14 cellular contexts compared by ENCODE assay signal in the genomic region with DNA sequence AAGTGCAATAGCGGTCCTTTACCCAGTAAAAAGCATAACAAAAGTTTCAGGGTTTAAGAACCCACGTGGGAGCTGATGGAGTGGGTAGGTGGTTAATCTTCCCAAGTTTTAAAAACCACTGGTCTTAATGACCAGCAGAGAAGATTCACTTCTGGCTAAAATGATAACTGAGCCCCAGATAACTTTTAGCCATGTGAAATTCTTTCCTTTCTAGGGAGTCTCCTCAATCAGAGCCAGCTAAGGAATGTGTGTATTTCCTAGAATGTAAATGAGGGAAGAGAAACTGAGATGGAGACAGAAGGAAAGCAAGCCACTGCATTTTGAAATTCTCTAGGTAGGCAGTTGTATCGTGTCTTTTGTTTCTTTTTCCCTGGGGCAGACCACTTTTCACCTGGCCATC. TPM values are rescaled to one million over a fixed set of nuclear protein-coding genes. Genes with fewer than 3 reads are reported as not detected.
A peak's percentile ranks its signal among the peaks of the same experiment; 100 is the strongest.
DNase-seq lines count a peak whose midpoint lies in the region; ATAC-seq and TF ChIP-seq lines count a peak whose summit lies in the region.
"Had no signal": no experiment of that assay in that cellular context is flagged by ENCODE, and none has a peak within 500 bp of the region (broad histone marks: within the 10 kb centered on the region; RNA-seq: fewer than 3 reads in every experiment).

No MANE protein-coding gene starts in this region.

- no peaks in the 10 kb centered on the region for H3K79me2 ChIP-seq in SK-N-SH (ENCODE audit: insufficient read depth)
- no peaks in the 10 kb centered on the region for H3K79me2 ChIP-seq in PC-9 (ENCODE audit: low read depth)

- POLR2A ChIA-PET in SK-N-SH (lab: Yijun Ruan, JAX) (no interaction called here), PC-9 (lab: Charles Lee; ENCODE audit: unreplicated experiment) (no interaction called here)
- POLR2A ChIA-PET in activated CD4-positive, alpha-beta T cell treated with anti-CD3 and anti-CD28 coated beads for 36 hours (lab: Charles Lee) = no interaction called here

- no TSS peak for BruUV-seq in PC-9 (replicated peaks; lab: Mats Ljungman, UMichigan)

- no peak for TF ChIP-seq CTCF in SK-N-SH (IDR thresholded peaks at IDR 0.05)
- no peak for TF ChIP-seq CTCF in gastroesophageal sphincter (IDR thresholded peaks at IDR 0.05)
- TF ChIP-seq CTCF in retinal pigment epithelial cell (conservative IDR thresholded peaks at IDR 0.05; ENCODE audit: low read depth, low read length) = no peak
- TF ChIP-seq CTCF in PC-9 (conservative IDR thresholded peaks at IDR 0.05) = no peak

- H2AFZ ChIP-seq in SK-N-SH (ENCODE audit: low read depth) = 0 out of 2 replicates have a peak overlapping the region, but pooled peaks have one; percentile 65
- no peak overlapping the region for H2AFZ ChIP-seq in PC-9

- H3K9me3 Mint-ChIP-seq in activated CD4-positive, alpha-beta T cell treated with anti-CD3 and anti-CD28 coated beads for 36 hours (ENCODE audit: low read depth) = no peaks in the 10 kb centered on the region

- H3K27ac ChIP-seq in BLaER1 treated with 17β-estradiol and CSF1 and Interleukin-3, amounts not matched to agents 10 nM and 100 nM = peak overlapping the region in 2 of 11 experiments; percentile 71 to 77; a peak in 3 of 22 replicates
- 0 out of 4 replicates have a peak overlapping the region, but pooled peaks of 1 of the 2 experiments have one; percentile 3 for H3K27ac ChIP-seq in SK-N-SH (ENCODE audit: low read depth in 2 of 2, low read length in 1 of 2)
- H3K27ac ChIP-seq in gastroesophageal sphincter = peak overlapping the region in 3 of 4 donors; percentile 57 to 86 (median 82)
- H3K27ac ChIP-seq in PC-9 = no peak overlapping the region

- H3K9me2 ChIP-seq in SK-N-SH (no peaks in the 10 kb centered on the region), PC-9 (ENCODE audit: insufficient read depth) (no peaks in the 10 kb centered on the region)

- no peak for TF ChIP-seq POLR2A in gastroesophageal sphincter (IDR thresholded peaks at IDR 0.05)

- H3K27me3 ChIP-seq in BLaER1 treated with 17β-estradiol and CSF1 and Interleukin-3, amounts not matched to agents 10 nM and 100 nM = peaks cover 14 to 39% (median 34%) of the 10 kb centered on the region in 11 experiments
- H3K27me3 ChIP-seq in SK-N-SH (ENCODE audit: insufficient read depth) = 0 out of 2 replicates have a peak, but pooled peaks cover 9% of the 10 kb centered on the region
- peaks cover 8% of the 10 kb centered on the region for H3K27me3 ChIP-seq in gastroesophageal sphincter
- H3K27me3 ChIP-seq in PC-9 (ENCODE audit: insufficient read depth, low read depth) = peaks cover 15% of the 10 kb centered on the region

- H4K20me1 ChIP-seq in BLaER1 treated with 17β-estradiol and CSF1 and Interleukin-3, amounts not matched to agents 10 nM and 100 nM = peaks cover 0 to 3% (median 0%) of the 10 kb centered on the region in 11 experiments; a peak in 2 of 22 replicates
- H4K20me1 ChIP-seq in SK-N-SH (ENCODE audit: insufficient read depth) (no peaks in the 10 kb centered on the region), PC-9 (ENCODE audit: insufficient read depth) (no peaks in the 10 kb centered on the region)

- CTCF ChIA-PET in SK-N-SH (lab: Yijun Ruan, JAX) (interaction anchor here (0.9 to 1.4 kb wide), 4 partner anchors 10 to 21 kb away, joined by 3 to 5 read pairs (median 3); no protein-coding TSS in a partner anchor), PC-9 (lab: Charles Lee) (no interaction called here)
- CTCF ChIA-PET in activated CD4-positive, alpha-beta T cell treated with anti-CD3 and anti-CD28 coated beads for 36 hours (lab: Charles Lee) = no interaction called here

- no peaks in the 10 kb centered on the region for H3K36me3 ChIP-seq in BLaER1 treated with 17β-estradiol and CSF1 and Interleukin-3, amounts not matched to agents 10 nM and 100 nM
- no peaks in the 10 kb centered on the region for H3K36me3 ChIP-seq in SK-N-SH (replicated peaks in 1 of 2; ENCODE audit: control insufficient read depth in 1 of 2, insufficient read depth in 2 of 2, low read length in 1 of 2)
- no peaks in the 10 kb centered on the region for H3K36me3 ChIP-seq in gastroesophageal sphincter
- H3K36me3 ChIP-seq in PC-9 (ENCODE audit: low read depth) = no peaks in the 10 kb centered on the region

- no peak for DNase-seq in SK-N-SH
- no peak for DNase-seq in retinal pigment epithelial cell (ENCODE audit: low read depth)
- DNase-seq in HuH-7.5 (ENCODE audit: low spot score) = no peak
- no peak for DNase-seq in stimulated activated CD4-positive, alpha-beta T cell treated with anti-CD3 and anti-CD28 coated beads, Interleukin-2, amount 100 ng/mL, for 24 hours
- DNase-seq in PC-9 = no peak
- DNase-seq in activated CD4-positive, alpha-beta T cell treated with anti-CD3 and anti-CD28 coated beads for 36 hours = no peak
- DNase-seq: activated T-cell treated with anti-CD3 and anti-CD28 coated beads for 4 hours; cortex of kidney; stimulated activated CD4-positive, alpha-beta T cell treated with anti-CD3 and anti-CD28 coated beads, Interleukin-15, amount 100 ng/mL, for 24 hours; stimulated activated naive CD4-positive, alpha-beta T cell treated with Interleukin-2 at 50 U/mL for 16 hours; T-helper 2 cell had no signal

- H3K9ac ChIP-seq in BLaER1 treated with 17β-estradiol and CSF1 and Interleukin-3, amounts not matched to agents 10 nM and 100 nM = peak overlapping the region in 4 of 11 experiments; percentile 82 to 92 (median 86); a peak in 5 of 22 replicates
- peak overlapping the region; percentile 51; the same call in 1 of the 2 replicates for H3K9ac ChIP-seq in SK-N-SH

- no peak for ATAC-seq in gastroesophageal sphincter
- no peak for ATAC-seq in activated CD4-positive, alpha-beta T cell treated with anti-CD3 and anti-CD28 coated beads for 36 hours
- ATAC-seq: left lobe of liver had no signal

- H3K27ac Mint-ChIP-seq in activated CD4-positive, alpha-beta T cell treated with anti-CD3 and anti-CD28 coated beads for 36 hours = no peak overlapping the region

- peaks cover 44% of the 10 kb centered on the region for H3K27me3 Mint-ChIP-seq in activated CD4-positive, alpha-beta T cell treated with anti-CD3 and anti-CD28 coated beads for 36 hours

- no peak for TF ChIP-seq RAD21 in SK-N-SH (IDR thresholded peaks at IDR 0.05; ENCODE audit: low read length)

- H3K36me3 Mint-ChIP-seq in activated CD4-positive, alpha-beta T cell treated with anti-CD3 and anti-CD28 coated beads for 36 hours (ENCODE audit: low read depth) = no peaks in the 10 kb centered on the region

- WGBS in SK-N-SH (ENCODE audit: low lambda C conversion rate) = 10% methylated on average over 3 of the region's 3 CpGs
- 31 to 39% methylated on average over 3 of the region's 3 CpGs for WGBS in gastroesophageal sphincter (ENCODE audit: low coverage in 1 of 2), 2 donors

- H3K4me2 ChIP-seq in BLaER1 treated with 17β-estradiol and CSF1 and Interleukin-3, amounts not matched to agents 10 nM and 100 nM = peak overlapping the region in 7 of 11 experiments; percentile 93 to 96 (median 95); a peak in 13 of 22 replicates
- H3K4me2 ChIP-seq in SK-N-SH (peak overlapping the region; percentile 98), PC-9 (no peak overlapping the region)

- 0 out of 22 replicates have a peak, but pooled peaks cover 0 to 5% (median 0%) of the 10 kb centered on the region in 11 experiments for H3K9me3 ChIP-seq in BLaER1 treated with 17β-estradiol and CSF1 and Interleukin-3, amounts not matched to agents 10 nM and 100 nM (replicated peaks in 1 of 11)
- H3K9me3 ChIP-seq in SK-N-SH (no peaks in the 10 kb centered on the region), gastroesophageal sphincter (no peaks in the 10 kb centered on the region), PC-9 (ENCODE audit: insufficient read depth, low read depth) (no peaks in the 10 kb centered on the region)

- no peak overlapping the region for H3K4me3 Mint-ChIP-seq in activated CD4-positive, alpha-beta T cell treated with anti-CD3 and anti-CD28 coated beads for 36 hours

- H3K4me1 ChIP-seq in BLaER1 treated with 17β-estradiol and CSF1 and Interleukin-3, amounts not matched to agents 10 nM and 100 nM = peaks cover 7 to 65% (median 22%) of the 10 kb centered on the region in 10 experiments
- H3K4me1 ChIP-seq in SK-N-SH (ENCODE audit: control insufficient read depth in 1 of 2, insufficient read depth in 2 of 2, low read depth in 1 of 2, low read length in 1 of 2) (peaks cover 8 to 17% of the 10 kb centered on the region in 2 experiments; a peak in 3 of 4 replicates), gastroesophageal sphincter (peaks cover 0 to 74% (median 9%) of the 10 kb centered on the region in 3 donors), PC-9 (replicated peaks; ENCODE audit: insufficient read depth) (no peaks in the 10 kb centered on the region)

- TF ChIP-seq EP300 in SK-N-SH (IDR thresholded peaks at IDR 0.05; ENCODE audit: borderline replicate concordance in 1 of 2, low read depth in 1 of 2, low read length in 1 of 2) (no peak), gastroesophageal sphincter (IDR thresholded peaks at IDR 0.05) (no peak)

- peaks cover 5% of the 10 kb centered on the region for H3K4me1 Mint-ChIP-seq in activated CD4-positive, alpha-beta T cell treated with anti-CD3 and anti-CD28 coated beads for 36 hours

- peak overlapping the region in 4 of 10 experiments; percentile 72 to 83 (median 80); a peak in 8 of 20 replicates for H3K4me3 ChIP-seq in BLaER1 treated with 17β-estradiol and CSF1 and Interleukin-3, amounts not matched to agents 10 nM and 100 nM
- H3K4me3 ChIP-seq in SK-N-SH (ENCODE audit: low read depth in 2 of 2, low read length in 1 of 2) (peak overlapping the region; percentile 57 to 77), gastroesophageal sphincter (peak overlapping the region; percentile 64 to 79), retinal pigment epithelial cell (ENCODE audit: low read length) (peak overlapping the region; percentile 52), PC-9 (no peak overlapping the region)

- intact Hi-C loops in PC-9 (cut with micrococcal nuclease; ENCODE audit: unreplicated experiment) = no loop called here
- intact Hi-C loops in activated CD4-positive, alpha-beta T cell treated with anti-CD3 and anti-CD28 coated beads for 36 hours (cut with DNase I, micrococcal nuclease) = no loop called here

- H3F3A ChIP-seq in SK-N-SH (replicated peaks; ENCODE audit: insufficient read depth) = peaks cover 11% of the 10 kb centered on the region
- H3F3A ChIP-seq in PC-9 (ENCODE audit: insufficient read depth, low read depth) = no peaks in the 10 kb centered on the region

TF ChIP-seq in SK-N-SH, 30 proteins besides CTCF, POLR2A, EP300 and RAD21 (continues in another document):
- TF ChIP-seq TAF1 (IDR thresholded peaks at IDR 0.05; ENCODE audit: borderline replicate concordance, low read depth, low read length) (no peak), TEAD4 (IDR thresholded peaks at IDR 0.05; ENCODE audit: borderline replicate concordance, insufficient read depth) (no peak), FOXM1 (IDR thresholded peaks at IDR 0.05; ENCODE audit: low read depth) (no peak), CHD2 (IDR thresholded peaks at IDR 0.05; ENCODE audit: low read length, partially characterized antibody) (no peak), MXI1 (IDR thresholded peaks at IDR 0.05; ENCODE audit: low read depth, low read length) (no peak)

RNA-seq across cellular contexts. Expression of a gene that starts 1.6 kb away (rescaled TPM):
- 28.1 and 41.2 TPM in 2 replicates for polyA plus RNA-seq in SK-N-SH (2012; rRNA removed)
- polyA plus RNA-seq in SK-N-SH (2012; cell fraction: cytosol; rRNA removed) = 39.8 and 50.1 TPM in 2 replicates
- polyA plus RNA-seq in SK-N-SH (2012; cell fraction: nucleus; rRNA removed) = 17.8 and 20.5 TPM in 2 replicates
- total RNA-seq in gastroesophageal sphincter (10 to 100 TPM; 21.2 to 40.1 (median 37.1) TPM), PC-9 (2021) (not detected in 2 replicates)
- total RNA-seq in activated CD4-positive, alpha-beta T cell treated with anti-CD3 and anti-CD28 coated beads for 36 hours = not detected

Comparison
In these comparisons a context has a peak if more than half of its experiments do, and no peak if none do; other contexts are left out.
1. RNA of a gene that starts 1.6 kb away (total RNA-seq): 21.2 to 40.1 TPM in gastroesophageal sphincter; not detected in PC-9 and not detected in activated CD4-positive, alpha-beta T cell treated with anti-CD3 and anti-CD28 coated beads for 36 hours; every median in the first group is over 10 times any median in the second.